11 cellular contexts compared by ENCODE assay signal in the genomic region with DNA sequence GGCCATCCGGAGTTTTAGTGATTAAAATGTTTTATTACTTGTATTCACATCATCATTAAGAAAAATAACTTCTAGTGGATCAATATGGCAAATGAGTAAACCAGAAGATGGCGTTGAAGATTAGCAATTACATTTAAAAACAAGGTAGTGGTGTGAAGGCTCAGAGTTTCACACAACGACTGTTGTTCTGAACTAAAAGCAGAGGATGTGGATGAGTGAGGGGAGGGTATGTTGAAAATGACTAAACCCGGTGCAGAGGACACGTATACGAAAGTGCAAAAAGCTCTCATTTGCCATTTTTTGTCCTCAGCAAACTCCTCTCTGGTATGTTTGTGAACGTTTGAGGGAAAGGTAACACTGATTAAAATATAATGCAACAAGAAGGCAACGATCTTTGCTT. TPM values are rescaled to one million over a fixed set of nuclear protein-coding genes. Genes with fewer than 3 reads are reported as not detected.
A peak's percentile ranks its signal among the peaks of the same experiment; 100 is the strongest.
DNase-seq lines count a peak whose midpoint lies in the region; ATAC-seq and TF ChIP-seq lines count a peak whose summit lies in the region.
"Had no signal": no experiment of that assay in that cellular context is flagged by ENCODE, and none has a peak within 500 bp of the region (broad histone marks: within the 10 kb centered on the region; RNA-seq: fewer than 3 reads in every experiment).

No MANE protein-coding gene starts in this region.

- in situ Hi-C loops in transverse colon (cut with MboI; ENCODE audit: low pct_ligation_motif_present in 1 of 4, low pct_unique_long_range_greater_than_20kb in 1 of 4, low sequenced_read_pairs in 3 of 4), result no loop called here

- H3K36me3 ChIP-seq in transverse colon, result no peaks in the 10 kb centered on the region
- H3K36me3 ChIP-seq in adrenal gland (replicated peaks in 1 of 2), result no peaks in the 10 kb centered on the region
- no peaks in the 10 kb centered on the region for H3K36me3 ChIP-seq in prostate gland
- H3K36me3 ChIP-seq: sigmoid colon had no signal

- peak overlapping the region; percentile 93 for H3K27ac Mint-ChIP-seq in activated B cell treated with CpG ODN at 0.5 μM for 24 hours

- no peaks in the 10 kb centered on the region for H3K27me3 Mint-ChIP-seq in activated B cell treated with CpG ODN at 0.5 μM for 24 hours

- H3K4me3 Mint-ChIP-seq in activated B cell treated with CpG ODN at 0.5 μM for 24 hours, result peak overlapping the region; percentile 91

- H3K27me3 ChIP-seq in transverse colon (peaks cover 85% of the 10 kb centered on the region), adrenal gland (peaks cover 55% of the 10 kb centered on the region), prostate gland (replicated peaks; ENCODE audit: insufficient read depth) (peaks cover 45% of the 10 kb centered on the region)

- intact Hi-C loops in cardiac septum (cut with DNase I), result no loop called here
- intact Hi-C loops in Right ventricle myocardium inferior (cut with DNase I), result no loop called here
- intact Hi-C loops in activated B cell treated with CpG ODN at 0.5 μM for 24 hours (cut with micrococcal nuclease), result loop anchor here (2.0 to 5.0 kb wide), 5 partner anchors 51 to 1008 kb away; no protein-coding TSS in a partner anchor
- intact Hi-C loops in transverse colon (cut with DNase I; ENCODE audit: low total_unique reads), result no loop called here
- intact Hi-C loops in adrenal gland (cut with DNase I), result no loop called here
- intact Hi-C loops in prostate gland (cut with DNase I), result no loop called here

- H3K9me3 Mint-ChIP-seq in activated B cell treated with CpG ODN at 0.5 μM for 24 hours, result no peaks in the 10 kb centered on the region

- CTCF ChIA-PET in activated B cell treated with CpG ODN at 0.5 μM for 24 hours (lab: Charles Lee), result interaction anchor here (0.9 to 6.5 kb wide), 7 partner anchors 8 to 201 kb away, joined by 3 to 37 read pairs (median 4); no protein-coding TSS in a partner anchor

- TF ChIP-seq POLR2A in transverse colon (IDR thresholded peaks at IDR 0.05), result no peak
- TF ChIP-seq POLR2A in adrenal gland (IDR thresholded peaks at IDR 0.05), result no peak
- no peak for TF ChIP-seq POLR2A in prostate gland (IDR thresholded peaks at IDR 0.05)

- TF ChIP-seq CTCF in activated B cell treated with CpG ODN at 0.5 μM for 24 hours (IDR thresholded peaks at IDR 0.05) (no peak), transverse colon (IDR thresholded peaks at IDR 0.05) (no peak), adrenal gland (IDR thresholded peaks at IDR 0.05) (no peak), prostate gland (IDR thresholded peaks at IDR 0.05) (no peak)

- TF ChIP-seq EP300 in transverse colon (IDR thresholded peaks at IDR 0.05; ENCODE audit: low read depth), result no peak

- peaks cover 34% of the 10 kb centered on the region for H3K4me1 Mint-ChIP-seq in activated B cell treated with CpG ODN at 0.5 μM for 24 hours

- no peak overlapping the region for H3K4me3 ChIP-seq in transverse colon
- no peak overlapping the region for H3K4me3 ChIP-seq in adrenal gland
- H3K4me3 ChIP-seq in prostate gland, result no peak overlapping the region
- H3K4me3 ChIP-seq: sigmoid colon had no signal

- H3K36me3 Mint-ChIP-seq in activated B cell treated with CpG ODN at 0.5 μM for 24 hours (ENCODE audit: low read depth), result peaks cover 23% of the 10 kb centered on the region

- POLR2A ChIA-PET in activated B cell treated with CpG ODN at 0.5 μM for 24 hours (lab: Charles Lee), result interaction anchor here (1.0 to 9.3 kb wide), 7 partner anchors 11 to 171 kb away, joined by 3 to 255 read pairs (median 106); a partner anchor contains a TSS

- 38 to 44% methylated on average over 8 of the region's 8 CpGs for WGBS in transverse colon (ENCODE audit: low coverage in 1 of 2), 2 donors
- 53 to 62% (median 61%) methylated on average over 8 of the region's 8 CpGs for WGBS in adrenal gland, 4 donors
- WGBS in prostate gland, result 43% methylated on average over 8 of the region's 8 CpGs

- H3K9me3 ChIP-seq in transverse colon, result no peaks in the 10 kb centered on the region
- no peaks in the 10 kb centered on the region for H3K9me3 ChIP-seq in adrenal gland (replicated peaks in 1 of 3)
- H3K9me3 ChIP-seq in prostate gland, result no peaks in the 10 kb centered on the region
- H3K9me3 ChIP-seq: sigmoid colon had no signal

- ATAC-seq in Right ventricle myocardium inferior (no peak), HG02763 (IDR thresholded peaks at IDR 0.05; ENCODE audit: unreplicated experiment) (peak; percentile 35), activated B cell treated with CpG ODN at 0.5 μM for 24 hours (ENCODE audit: low read depth) (no peak)

- H3K4me1 ChIP-seq in transverse colon (peaks cover 0 to 25% (median 17%) of the 10 kb centered on the region in 4 donors), adrenal gland (replicated peaks in 1 of 2) (peaks cover 9 to 21% of the 10 kb centered on the region in 2 donors), prostate gland (replicated peaks) (peaks cover 5% of the 10 kb centered on the region)

- H3K27ac ChIP-seq in transverse colon, result peak overlapping the region in 1 of 4 donors; percentile 73
- no peak overlapping the region for H3K27ac ChIP-seq in adrenal gland
- H3K27ac ChIP-seq in prostate gland, result no peak overlapping the region
- H3K27ac ChIP-seq: sigmoid colon had no signal

- peak; percentile 7 for DNase-seq in cardiac septum (ENCODE audit: low spot score)
- no peak for DNase-seq in Right ventricle myocardium inferior (ENCODE audit: missing footprints)
- DNase-seq in activated B cell treated with CpG ODN at 0.5 μM for 24 hours, result no peak
- peak; percentile 6 for DNase-seq in transverse colon
- DNase-seq in adrenal gland, result no peak
- no peak for DNase-seq in prostate gland (ENCODE audit: low spot score)
- DNase-seq in NCI-H748 (lab: John Stamatoyannopoulos, UW; ENCODE audit: unreplicated experiment), result no peak
- DNase-seq: IMR-90, sigmoid colon had no signal

RNA-seq across cellular contexts. Expression of a gene that starts 1.9 kb away (rescaled TPM):
- total RNA-seq in cardiac septum, result 0.89 TPM
- total RNA-seq in Right ventricle myocardium inferior, result 0.68 TPM
- 417 and 426 TPM in 2 replicates for total RNA-seq in activated B cell treated with CpG ODN at 0.5 μM for 24 hours
- 10 to 100 TPM in 1 of 4 donors, 1 to 10 TPM in 2, under 1 TPM in 1; 0.40 to 18.4 (median 4.3) TPM for total RNA-seq in transverse colon
- 1 to 10 TPM in 3 of 8 donors, under 1 TPM in 4, not detected in 1; 0.30 to 1.5 (median 0.71) TPM for total RNA-seq in adrenal gland
- under 1 TPM; 0.17 to 0.72 (median 0.48) TPM for polyA plus RNA-seq in adrenal gland
- total RNA-seq in prostate gland, result 1 to 10 TPM in 1 of 2 donors, under 1 TPM in 1; 0.77 to 1.6 TPM
- total RNA-seq: IMR-90 had no signal
- polyA plus RNA-seq: BJ, IMR-90 had no signal

Comparison
In these comparisons a context has a peak if more than half of its experiments do, and no peak if none do; other contexts are left out.
1. DNase-seq: peak in cardiac septum (single experiment) and transverse colon (single experiment); none in Right ventricle myocardium inferior (single experiment), activated B cell treated with CpG ODN at 0.5 μM for 24 hours (single experiment), adrenal gland (0 of 7), prostate gland (single experiment) and NCI-H748 (single experiment).
2. RNA of a gene that starts 1.9 kb away (total RNA-seq): 417 to 426 TPM in activated B cell treated with CpG ODN at 0.5 μM for 24 hours; 0.40 to 18.4 TPM in transverse colon, 0.77 to 1.6 TPM in prostate gland, 0.89 TPM in cardiac septum (single experiment), 0.30 to 1.5 TPM in adrenal gland and 0.68 TPM in Right ventricle myocardium inferior (single experiment); every median in the first group is over 10 times any median in the second.